In genomic region chr3:49785565-49786356, GRCh38 we compare ENCODE assay signal across 8 cellular contexts. TPM values are rescaled to one million over a fixed set of nuclear protein-coding genes. Genes with fewer than 3 reads are reported as not detected.
DNase-seq lines count a peak whose midpoint lies in the region; TF ChIP-seq lines count a peak whose summit lies in the region.

No MANE protein-coding gene starts in this region.

- peak overlapping the region; percentile 62 to 87 (median 83); a peak in 4 of 7 replicates for H3K27ac Mint-ChIP-seq in H9
- peak overlapping the region; percentile 83 for H3K27ac Mint-ChIP-seq in activated naive CD8-positive, alpha-beta T cell treated with anti-CD3 and anti-CD28 coated beads for 36 hours

- H3K9ac ChIP-seq in H9 (ENCODE audit: extremely low read depth, insufficient read length, low read length) (peak overlapping the region; percentile 87), rectal smooth muscle tissue (ENCODE audit: low read length) (peak overlapping the region; percentile 28)

- no peak overlapping the region for H3K56ac ChIP-seq in H9 (ENCODE audit: insufficient read length, low read depth, low read length)

- intact Hi-C loops in left ventricle myocardium inferior (cut with micrococcal nuclease): no loop called here

- H3K4me1 ChIP-seq in H9 (ENCODE audit: insufficient read depth, low read length) (no peaks in the 10 kb centered on the region), left ventricle myocardium inferior (peaks cover 63% of the 10 kb centered on the region), rectal smooth muscle tissue (ENCODE audit: control insufficient read depth, insufficient read depth, low read length) (peaks cover 13% of the 10 kb centered on the region)

- no peak overlapping the region for H2BK15ac ChIP-seq in H9 (ENCODE audit: low read depth, low read length)

- DNase-seq in NCI-H2227 (lab: John Stamatoyannopoulos, UW; ENCODE audit: unreplicated experiment) (peak; percentile 25), NCI-H2227 treated with DMSO at 0.1 percent for 48 hours (lab: John Stamatoyannopoulos, UW) (no peak), H9 (no peak), Kasumi-1 (lab: John Stamatoyannopoulos, UW) (peak; percentile 33 to 40), left ventricle myocardium inferior (no peak), GF-D8 (lab: John Stamatoyannopoulos, UW) (no peak)
- peak; percentile 38 for DNase-seq in activated naive CD8-positive, alpha-beta T cell treated with anti-CD3 and anti-CD28 coated beads for 36 hours

- H3K4me2 ChIP-seq in H9 (ENCODE audit: insufficient read depth, insufficient read length, low read length): peak overlapping the region; percentile 73

- peaks cover 12 to 31% (median 27%) of the 10 kb centered on the region in 3 experiments for H3K36me3 Mint-ChIP-seq in H9 (ENCODE audit: insufficient read depth in 1 of 3, low read depth in 3 of 3)
- peaks cover 13% of the 10 kb centered on the region for H3K36me3 Mint-ChIP-seq in activated naive CD8-positive, alpha-beta T cell treated with anti-CD3 and anti-CD28 coated beads for 36 hours

- peaks cover 2% of the 10 kb centered on the region; the same call in 1 of the 2 replicates for H3K79me2 ChIP-seq in H9 (ENCODE audit: insufficient read depth, low read length)

- H3K14ac ChIP-seq in H9 (ENCODE audit: insufficient read depth, low read length): no peak overlapping the region

- H3K4me1 Mint-ChIP-seq in H9: peaks cover 13 to 19% of the 10 kb centered on the region in 2 experiments
- peaks cover 41% of the 10 kb centered on the region for H3K4me1 Mint-ChIP-seq in activated naive CD8-positive, alpha-beta T cell treated with anti-CD3 and anti-CD28 coated beads for 36 hours

- TF ChIP-seq CTCF in H9 (conservative IDR thresholded peaks at IDR 0.05) (no peak), left ventricle myocardium inferior (IDR thresholded peaks at IDR 0.05; ENCODE audit: borderline replicate concordance) (no peak)

- H3K27me3 ChIP-seq in H9 (ENCODE audit: insufficient read depth, low read length) (no peaks in the 10 kb centered on the region; the same call in 1 of the 2 replicates), left ventricle myocardium inferior (ENCODE audit: low read depth) (no peaks in the 10 kb centered on the region), rectal smooth muscle tissue (ENCODE audit: control insufficient read depth, insufficient read depth, low read length) (no peaks in the 10 kb centered on the region)

- no peaks in the 10 kb centered on the region; a peak in 1 of 5 replicates for H3K9me3 Mint-ChIP-seq in H9
- no peaks in the 10 kb centered on the region for H3K9me3 Mint-ChIP-seq in activated naive CD8-positive, alpha-beta T cell treated with anti-CD3 and anti-CD28 coated beads for 36 hours

- peak overlapping the region; percentile 87 to 92 for H3K4me3 Mint-ChIP-seq in H9
- H3K4me3 Mint-ChIP-seq in activated naive CD8-positive, alpha-beta T cell treated with anti-CD3 and anti-CD28 coated beads for 36 hours: peak overlapping the region; percentile 87

- H3K4me3 ChIP-seq in left ventricle myocardium inferior: peak overlapping the region; percentile 96
- H3K4me3 ChIP-seq in rectal smooth muscle tissue (ENCODE audit: low read length): peak overlapping the region; percentile 66

- H2BK5ac ChIP-seq in H9 (ENCODE audit: insufficient read length, low read length): no peak overlapping the region

- H3K23ac ChIP-seq in H9 (ENCODE audit: insufficient read length, low read depth, low read length): no peak overlapping the region

- no peak overlapping the region for H4K8ac ChIP-seq in H9 (replicated peaks; ENCODE audit: insufficient read length, low read depth, low read length)

- no peak overlapping the region for H4K91ac ChIP-seq in H9 (ENCODE audit: insufficient read length, low read depth, low read length)

- no peak overlapping the region for H3K27ac ChIP-seq in H9 (ENCODE audit: insufficient read length, low read depth, low read length)
- H3K27ac ChIP-seq in left ventricle myocardium inferior (replicated peaks): peak overlapping the region; percentile 96
- H3K27ac ChIP-seq in rectal smooth muscle tissue (ENCODE audit: low read depth, low read length): peak overlapping the region; percentile 98

- H3K27me3 Mint-ChIP-seq in H9 (ENCODE audit: low read depth): no peaks in the 10 kb centered on the region; the same call in 1 of the 2 replicates
- no peaks in the 10 kb centered on the region for H3K27me3 Mint-ChIP-seq in activated naive CD8-positive, alpha-beta T cell treated with anti-CD3 and anti-CD28 coated beads for 36 hours

- H2AFZ ChIP-seq in H9 (ENCODE audit: low read length): no peak overlapping the region

- H3K36me3 ChIP-seq in left ventricle myocardium inferior: peaks cover 21% of the 10 kb centered on the region
- H3K36me3 ChIP-seq in rectal smooth muscle tissue (ENCODE audit: control insufficient read depth, insufficient read depth, low read length): peaks cover 6% of the 10 kb centered on the region

- H2BK120ac ChIP-seq in H9 (ENCODE audit: low read depth, low read length, poor library complexity, severe bottlenecking): no peak overlapping the region

- no CpG with 5 or more reads among the region's 50 CpGs for WGBS in H9 (ENCODE audit: extremely low coverage, insufficient read length, low lambda C conversion rate)

- peaks cover 6% of the 10 kb centered on the region for H3K79me1 ChIP-seq in H9 (ENCODE audit: insufficient read depth, low read depth, low read length, poor library complexity, severe bottlenecking)

- H4K5ac ChIP-seq in H9 (ENCODE audit: insufficient read length, low read depth, low read length): no peak overlapping the region

- no peaks in the 10 kb centered on the region for H4K20me1 ChIP-seq in H9 (ENCODE audit: control insufficient read depth, insufficient read depth, insufficient read length)

- no peak overlapping the region for H3T11ph ChIP-seq in H9 (ENCODE audit: low read length)

- H3K23me2 ChIP-seq in H9 (ENCODE audit: insufficient read length, low read depth, low read length, poor library complexity, severe bottlenecking): peaks cover 5% of the 10 kb centered on the region

- H3K18ac ChIP-seq in H9 (ENCODE audit: insufficient read length, low read depth, low read length): no peak overlapping the region

- H2BK20ac ChIP-seq in H9 (ENCODE audit: low read depth, low read length, poor library complexity, severe bottlenecking): no peak overlapping the region

- no peak overlapping the region for H2BK12ac ChIP-seq in H9 (ENCODE audit: insufficient read length, low read depth, low read length)

- no peak overlapping the region for H3K4ac ChIP-seq in H9 (ENCODE audit: low read depth, low read length)

- H2AK5ac ChIP-seq in H9 (ENCODE audit: insufficient read length, low read length): no peak overlapping the region

- H3K9me3 ChIP-seq in H9 (ENCODE audit: control insufficient read depth, low read depth, low read length) (no peaks in the 10 kb centered on the region), left ventricle myocardium inferior (replicated peaks) (no peaks in the 10 kb centered on the region)

RNA-seq across cellular contexts. Expression of gene IP6K1, which starts 0.6 kb away (rescaled TPM):
- 42.0 and 42.2 TPM in 2 replicates for total RNA-seq in H9 (2021)
- total RNA-seq in activated naive CD8-positive, alpha-beta T cell treated with anti-CD3 and anti-CD28 coated beads for 36 hours: 10 to 100 TPM; 24.1 to 30.6 TPM
- 16.9 TPM for total RNA-seq in left ventricle myocardium inferior

RNA-seq across cellular contexts. Expression of gene CDHR4, which starts 13.9 kb away (rescaled TPM):
- not detected in 2 replicates for total RNA-seq in H9 (2021)
- total RNA-seq in activated naive CD8-positive, alpha-beta T cell treated with anti-CD3 and anti-CD28 coated beads for 36 hours: under 1 TPM in 1 of 2 experiments, not detected in 1; 0.37 TPM
- total RNA-seq in left ventricle myocardium inferior: not detected

RNA-seq across cellular contexts. Expression of gene INKA1, which starts 17.3 kb away (rescaled TPM):
- 1.2 and 1.4 TPM in 2 replicates for total RNA-seq in H9 (2021)
- 1 to 10 TPM; 1.2 to 1.5 TPM for total RNA-seq in activated naive CD8-positive, alpha-beta T cell treated with anti-CD3 and anti-CD28 coated beads for 36 hours
- total RNA-seq in left ventricle myocardium inferior: 2.3 TPM

RNA-seq across cellular contexts. Expression of gene UBA7, which starts 28.0 kb away (rescaled TPM):
- total RNA-seq in H9 (2021) (0.85 and 1.0 TPM in 2 replicates), left ventricle myocardium inferior (25.1 TPM)
- 10 to 100 TPM; 65.1 to 68.0 TPM for total RNA-seq in activated naive CD8-positive, alpha-beta T cell treated with anti-CD3 and anti-CD28 coated beads for 36 hours

Comparison
In these comparisons a context has a peak if more than half of its experiments do, and no peak if none do; other contexts are left out.
1. DNase-seq: peak in NCI-H2227 (single experiment), Kasumi-1 (2 of 2) and activated naive CD8-positive, alpha-beta T cell treated with anti-CD3 and anti-CD28 coated beads for 36 hours (single experiment); none in NCI-H2227 treated with DMSO at 0.1 percent for 48 hours (single experiment), H9 (single experiment), left ventricle myocardium inferior (single experiment) and GF-D8 (single experiment).